Comparison of ENCODE assay signal across 8 cellular contexts in genomic region chrX:115560978-115561604, GRCh38. TPM values are rescaled to one million over a fixed set of nuclear protein-coding genes. Genes with fewer than 3 reads are reported as not detected.
A peak's percentile ranks its signal among the peaks of the same experiment; 100 is the strongest.
DNase-seq lines count a peak whose midpoint lies in the region; ATAC-seq and TF ChIP-seq lines count a peak whose summit lies in the region.

Gene PLS3 (plus strand): TSS chrX:115561174. CDS start chrX:115610251, 49,077 bp downstream.

- ATAC-seq in left cardiac atrium (peak; percentile 92 to 96), GM18861 (IDR thresholded peaks at IDR 0.05; ENCODE audit: unreplicated experiment) (no peak)
- no peak for ATAC-seq in effector memory CD8-positive, alpha-beta T cell (replicated peaks)

- CTCF ChIA-PET in HEK293T (lab: Yijun Ruan, JAX), result no interaction called here

- no peaks in the 10 kb centered on the region for H3K9me3 Mint-ChIP-seq in effector memory CD8-positive, alpha-beta T cell

- H3K36me3 Mint-ChIP-seq in effector memory CD8-positive, alpha-beta T cell (ENCODE audit: insufficient read depth), result no peaks in the 10 kb centered on the region

- no peaks in the 10 kb centered on the region for H3K36me3 ChIP-seq in ovary

- DNase-seq in GM04504 (ENCODE audit: low read depth) (peak; percentile 56), HEK293T (ENCODE audit: extremely low spot score) (peak; percentile 93), NCI-H226 (peak; percentile 79), left cardiac atrium (peak; percentile 87), ovary (peak; percentile 83 to 89 (median 88))
- DNase-seq in effector memory CD8-positive, alpha-beta T cell, result no peak

- no peaks in the 10 kb centered on the region for H3K27me3 ChIP-seq in ovary

- H3K9me3 ChIP-seq in ovary, result no peaks in the 10 kb centered on the region

- H3K4me3 Mint-ChIP-seq in effector memory CD8-positive, alpha-beta T cell, result peak within 1 kb of the TSS in 1 of 2 donors; percentile 33

- peak within 1 kb of the TSS; percentile 50 for H3K27ac ChIP-seq in angular gyrus (ENCODE audit: low read depth, low read length)
- H3K27ac ChIP-seq in ovary, result peak within 1 kb of the TSS; percentile 81 to 83

- H3K27me3 Mint-ChIP-seq in effector memory CD8-positive, alpha-beta T cell, result no peaks in the 10 kb centered on the region

- no peaks in the 10 kb centered on the region for H3K4me1 Mint-ChIP-seq in effector memory CD8-positive, alpha-beta T cell (ENCODE audit: low read depth in 2 of 2)

- no peak for TF ChIP-seq CTCF in ovary (IDR thresholded peaks at IDR 0.05)

- H3K27ac Mint-ChIP-seq in effector memory CD8-positive, alpha-beta T cell, result no peak within 1 kb of the TSS

- POLR2A ChIA-PET in HEK293T (lab: Yijun Ruan, JAX), result interaction anchor here (0.7 to 2.8 kb wide), 11 partner anchors 9 to 234 kb away, joined by 3 to 19 read pairs (median 3); no protein-coding TSS in a partner anchor

- H3K4me3 ChIP-seq in ovary, result peak within 1 kb of the TSS; percentile 53

- no peaks in the 10 kb centered on the region for H3K4me1 ChIP-seq in ovary (ENCODE audit: insufficient read depth)

- 1 to 4% (median 3%) methylated on average over 39 to 40 of the region's 40 CpGs for WGBS in ovary, 3 donors

- intact Hi-C loops in left cardiac atrium (cut with DNase I), result no loop called here
- intact Hi-C loops in ovary (cut with DNase I), result loop anchor here in 2 of 4 donors (5.0 to 10.0 kb wide), 3 partner anchors 74 to 234 kb away; no protein-coding TSS in a partner anchor

- peak; percentile 51 for TF ChIP-seq POLR2A in ovary (IDR thresholded peaks at IDR 0.05)

- no peak for TF ChIP-seq EP300 in ovary (IDR thresholded peaks at IDR 0.05)

TF ChIP-seq in HEK293T, 16 proteins besides CTCF, POLR2A, EP300 and RAD21:
- TF ChIP-seq FOXA1 (IDR thresholded peaks at IDR 0.05) (no peak), ZNF384 (IDR thresholded peaks at IDR 0.05) (no peak), ARNT (IDR thresholded peaks at IDR 0.05) (no peak), SUZ12 (IDR thresholded peaks at IDR 0.05) (no peak), FOXK2 (IDR thresholded peaks at IDR 0.05) (no peak), FOXM1 (IDR thresholded peaks at IDR 0.05; ENCODE audit: borderline replicate concordance) (no peak), PKNOX1 (IDR thresholded peaks at IDR 0.05) (peak; percentile 99), TARDBP (IDR thresholded peaks at IDR 0.05) (no peak), LEF1 (IDR thresholded peaks at IDR 0.05; ENCODE audit: borderline replicate concordance) (no peak), NFRKB (IDR thresholded peaks at IDR 0.05) (no peak), L3MBTL2 (conservative IDR thresholded peaks at IDR 0.05) (no peak), ELF4 (IDR thresholded peaks at IDR 0.05) (peak; percentile 52; the same call in 1 of the 2 replicates), BHLHE40 (IDR thresholded peaks at IDR 0.05; ENCODE audit: borderline replicate concordance) (no peak), SP1 (IDR thresholded peaks at IDR 0.05) (no peak), HDGF (IDR thresholded peaks at IDR 0.05; ENCODE audit: borderline replicate concordance) (no peak), CTBP1 (IDR thresholded peaks at IDR 0.05; ENCODE audit: borderline replicate concordance) (peak; percentile 76; the same call in 1 of the 2 replicates)

RNA-seq across cellular contexts. Expression of gene PLS3, which starts in this region (rescaled TPM):
- total RNA-seq in left cardiac atrium (10 to 100 TPM; 57.0 to 69.5 TPM), ovary (100 to 1,000 TPM in 4 of 7 donors, 10 to 100 TPM in 3; 60.9 to 152 (median 111) TPM)
- 100 to 1,000 TPM; 111 to 171 TPM for polyA plus RNA-seq in ovary

Comparison
In these comparisons a context has a peak if more than half of its experiments do, and no peak if none do; other contexts are left out.
1. DNase-seq: peak in GM04504 (single experiment), HEK293T (single experiment), NCI-H226 (single experiment), left cardiac atrium (single experiment) and ovary (5 of 5); none in effector memory CD8-positive, alpha-beta T cell (0 of 3).
2. ATAC-seq: peak in left cardiac atrium (2 of 2); none in GM18861 (single experiment) and effector memory CD8-positive, alpha-beta T cell (single experiment).